1 cellular context compared by ENCODE assay signal in the genomic region with DNA sequence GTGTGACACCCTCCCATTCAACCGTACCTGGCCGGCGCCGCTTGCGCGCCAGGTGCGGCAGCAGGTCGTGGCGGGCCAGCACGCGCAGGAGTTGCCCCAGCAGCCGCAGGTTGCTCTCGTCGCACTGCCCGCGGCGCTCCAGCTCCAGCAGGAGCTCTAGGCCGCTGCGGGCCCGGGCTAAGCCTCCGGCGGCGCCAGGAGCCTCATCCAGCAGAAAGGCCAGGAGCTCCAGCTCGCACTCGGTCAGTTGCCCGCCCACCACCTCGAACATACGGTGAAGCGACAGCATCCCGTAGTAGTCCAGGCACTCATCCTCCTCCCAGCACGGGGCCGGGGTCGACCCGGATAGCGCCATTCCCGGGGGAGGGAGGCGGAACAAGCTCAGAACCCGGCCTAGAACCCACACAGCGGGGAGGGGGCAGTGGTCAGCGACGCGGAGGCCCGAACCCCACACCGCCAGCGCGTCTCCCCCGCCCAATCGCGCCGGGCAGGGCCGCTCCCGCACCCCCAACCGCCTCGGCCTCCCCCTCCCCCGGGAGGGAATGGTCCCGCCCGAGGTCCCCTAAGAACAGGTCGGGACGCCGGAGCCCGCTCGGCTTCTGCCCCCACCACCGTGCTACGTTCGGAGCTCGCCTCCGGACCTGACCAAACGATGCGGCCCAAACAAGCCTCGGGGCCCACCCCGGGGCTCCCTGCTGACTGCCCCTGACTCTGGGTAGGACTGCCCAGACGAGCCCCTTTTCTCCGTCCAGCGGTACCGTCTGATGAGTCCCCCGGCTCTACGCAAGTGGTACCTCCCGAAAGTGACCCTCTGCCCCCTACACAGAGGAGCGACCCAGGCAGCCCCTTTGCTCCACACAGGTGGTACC.
TF ChIP-seq lines count a peak whose summit lies in the region.

No MANE protein-coding gene starts in this region.

TF ChIP-seq in HEK293, 187 proteins besides CTCF, POLR2A, EP300 and RAD21 (continued from another document and continues in another):
- no peak for TF ChIP-seq ZNF114 (tag by site-specific recombination; IDR thresholded peaks at IDR 0.05)
- TF ChIP-seq ZBTB7A (tag by site-specific recombination; IDR thresholded peaks at IDR 0.05; ENCODE audit: low read depth) = no peak; the same call in 1 of the 2 replicates
- TF ChIP-seq ZNF157 (tag by site-specific recombination; IDR thresholded peaks at IDR 0.05) = no peak
- TF ChIP-seq, protein P1, sequence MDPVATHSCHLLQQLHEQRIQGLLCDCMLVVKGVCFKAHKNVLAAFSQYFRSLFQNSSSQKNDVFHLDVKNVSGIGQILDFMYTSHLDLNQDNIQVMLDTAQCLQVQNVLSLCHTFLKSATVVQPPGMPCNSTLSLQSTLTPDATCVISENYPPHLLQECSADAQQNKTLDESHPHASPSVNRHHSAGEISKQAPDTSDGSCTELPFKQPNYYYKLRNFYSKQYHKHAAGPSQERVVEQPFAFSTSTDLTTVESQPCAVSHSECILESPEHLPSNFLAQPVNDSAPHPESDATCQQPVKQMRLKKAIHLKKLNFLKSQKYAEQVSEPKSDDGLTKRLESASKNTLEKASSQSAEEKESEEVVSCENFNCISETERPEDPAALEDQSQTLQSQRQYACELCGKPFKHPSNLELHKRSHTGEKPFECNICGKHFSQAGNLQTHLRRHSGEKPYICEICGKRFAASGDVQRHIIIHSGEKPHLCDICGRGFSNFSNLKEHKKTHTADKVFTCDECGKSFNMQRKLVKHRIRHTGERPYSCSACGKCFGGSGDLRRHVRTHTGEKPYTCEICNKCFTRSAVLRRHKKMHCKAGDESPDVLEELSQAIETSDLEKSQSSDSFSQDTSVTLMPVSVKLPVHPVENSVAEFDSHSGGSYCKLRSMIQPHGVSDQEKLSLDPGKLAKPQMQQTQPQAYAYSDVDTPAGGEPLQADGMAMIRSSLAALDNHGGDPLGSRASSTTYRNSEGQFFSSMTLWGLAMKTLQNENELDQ (tag by site-specific recombination; IDR thresholded peaks at IDR 0.05; ENCODE audit: low read depth) = no peak
- no peak for TF ChIP-seq OVOL3 (tag by site-specific recombination; IDR thresholded peaks at IDR 0.05)
- TF ChIP-seq ZNF223 (tag by site-specific recombination; IDR thresholded peaks at IDR 0.05) = no peak
- no peak for TF ChIP-seq ZNF121 (tag by site-specific recombination; IDR thresholded peaks at IDR 0.05)
- no peak for TF ChIP-seq MYNN (tag by site-specific recombination; IDR thresholded peaks at IDR 0.05; ENCODE audit: borderline replicate concordance)
- no peak for TF ChIP-seq ZNF112 (tag by site-specific recombination; IDR thresholded peaks at IDR 0.05)
- TF ChIP-seq ZNF561 (tag by site-specific recombination; IDR thresholded peaks at IDR 0.05; ENCODE audit: borderline replicate concordance) = peak; percentile 86; the same call in 1 of the 2 replicates
- no peak for TF ChIP-seq ZBTB17 (tag by site-specific recombination; IDR thresholded peaks at IDR 0.05)
- TF ChIP-seq ZNF10 (tag by site-specific recombination; IDR thresholded peaks at IDR 0.05) = no peak
- TF ChIP-seq, protein P2, sequence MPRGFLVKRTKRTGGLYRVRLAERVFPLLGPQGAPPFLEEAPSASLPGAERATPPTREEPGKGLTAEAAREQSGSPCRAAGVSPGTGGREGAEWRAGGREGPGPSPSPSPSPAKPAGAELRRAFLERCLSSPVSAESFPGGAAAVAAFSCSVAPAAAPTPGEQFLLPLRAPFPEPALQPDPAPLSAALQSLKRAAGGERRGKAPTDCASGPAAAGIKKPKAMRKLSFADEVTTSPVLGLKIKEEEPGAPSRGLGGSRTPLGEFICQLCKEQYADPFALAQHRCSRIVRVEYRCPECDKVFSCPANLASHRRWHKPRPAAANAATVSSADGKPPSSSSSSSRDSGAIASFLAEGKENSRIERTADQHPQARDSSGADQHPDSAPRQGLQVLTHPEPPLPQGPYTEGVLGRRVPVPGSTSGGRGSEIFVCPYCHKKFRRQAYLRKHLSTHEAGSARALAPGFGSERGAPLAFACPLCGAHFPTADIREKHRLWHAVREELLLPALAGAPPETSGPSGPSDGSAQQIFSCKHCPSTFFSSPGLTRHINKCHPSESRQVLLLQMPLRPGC (tag by site-specific recombination; IDR thresholded peaks at IDR 0.05) = 0 out of 2 replicates have a peak, but pooled peaks have one; percentile 4
- TF ChIP-seq ZNF132 (tag by site-specific recombination; IDR thresholded peaks at IDR 0.05; ENCODE audit: borderline replicate concordance) = no peak
- no peak for TF ChIP-seq ZNF37A (tag by site-specific recombination; IDR thresholded peaks at IDR 0.05)
- no peak for TF ChIP-seq ZNF658 (tag by site-specific recombination; IDR thresholded peaks at IDR 0.05)
- TF ChIP-seq ZBTB21 (tag by site-specific recombination; IDR thresholded peaks at IDR 0.05) = peak; percentile 56; the same call in 1 of the 2 replicates
- TF ChIP-seq ZSCAN30 (tag by site-specific recombination; IDR thresholded peaks at IDR 0.05) = peak; percentile 69; the same call in 1 of the 2 replicates
- TF ChIP-seq, protein P3, sequence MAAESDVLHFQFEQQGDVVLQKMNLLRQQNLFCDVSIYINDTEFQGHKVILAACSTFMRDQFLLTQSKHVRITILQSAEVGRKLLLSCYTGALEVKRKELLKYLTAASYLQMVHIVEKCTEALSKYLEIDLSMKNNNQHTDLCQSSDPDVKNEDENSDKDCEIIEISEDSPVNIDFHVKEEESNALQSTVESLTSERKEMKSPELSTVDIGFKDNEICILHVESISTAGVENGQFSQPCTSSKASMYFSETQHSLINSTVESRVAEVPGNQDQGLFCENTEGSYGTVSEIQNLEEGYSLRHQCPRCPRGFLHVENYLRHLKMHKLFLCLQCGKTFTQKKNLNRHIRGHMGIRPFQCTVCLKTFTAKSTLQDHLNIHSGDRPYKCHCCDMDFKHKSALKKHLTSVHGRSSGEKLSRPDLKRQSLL (tag by site-specific recombination; IDR thresholded peaks at IDR 0.05) = peak; percentile 83
- no peak for TF ChIP-seq ZNF211 (tag by site-specific recombination; IDR thresholded peaks at IDR 0.05; ENCODE audit: low read depth)
- peak; percentile 65 for TF ChIP-seq SP2 (tag by site-specific recombination; IDR thresholded peaks at IDR 0.05)
- TF ChIP-seq, protein P4, sequence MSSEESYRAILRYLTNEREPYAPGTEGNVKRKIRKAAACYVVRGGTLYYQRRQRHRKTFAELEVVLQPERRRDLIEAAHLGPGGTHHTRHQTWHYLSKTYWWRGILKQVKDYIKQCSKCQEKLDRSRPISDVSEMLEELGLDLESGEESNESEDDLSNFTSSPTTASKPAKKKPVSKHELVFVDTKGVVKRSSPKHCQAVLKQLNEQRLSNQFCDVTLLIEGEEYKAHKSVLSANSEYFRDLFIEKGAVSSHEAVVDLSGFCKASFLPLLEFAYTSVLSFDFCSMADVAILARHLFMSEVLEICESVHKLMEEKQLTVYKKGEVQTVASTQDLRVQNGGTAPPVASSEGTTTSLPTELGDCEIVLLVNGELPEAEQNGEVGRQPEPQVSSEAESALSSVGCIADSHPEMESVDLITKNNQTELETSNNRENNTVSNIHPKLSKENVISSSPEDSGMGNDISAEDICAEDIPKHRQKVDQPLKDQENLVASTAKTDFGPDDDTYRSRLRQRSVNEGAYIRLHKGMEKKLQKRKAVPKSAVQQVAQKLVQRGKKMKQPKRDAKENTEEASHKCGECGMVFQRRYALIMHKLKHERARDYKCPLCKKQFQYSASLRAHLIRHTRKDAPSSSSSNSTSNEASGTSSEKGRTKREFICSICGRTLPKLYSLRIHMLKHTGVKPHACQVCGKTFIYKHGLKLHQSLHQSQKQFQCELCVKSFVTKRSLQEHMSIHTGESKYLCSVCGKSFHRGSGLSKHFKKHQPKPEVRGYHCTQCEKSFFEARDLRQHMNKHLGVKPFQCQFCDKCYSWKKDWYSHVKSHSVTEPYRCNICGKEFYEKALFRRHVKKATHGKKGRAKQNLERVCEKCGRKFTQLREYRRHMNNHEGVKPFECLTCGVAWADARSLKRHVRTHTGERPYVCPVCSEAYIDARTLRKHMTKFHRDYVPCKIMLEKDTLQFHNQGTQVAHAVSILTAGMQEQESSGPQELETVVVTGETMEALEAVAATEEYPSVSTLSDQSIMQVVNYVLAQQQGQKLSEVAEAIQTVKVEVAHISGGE (tag by site-specific recombination; conservative IDR thresholded peaks at IDR 0.05; ENCODE audit: low read depth) = peak; percentile 37; the same call in 1 of the 2 replicates
- no peak for TF ChIP-seq ZNF426 (tag by site-specific recombination; IDR thresholded peaks at IDR 0.05)
- TF ChIP-seq, protein P5, sequence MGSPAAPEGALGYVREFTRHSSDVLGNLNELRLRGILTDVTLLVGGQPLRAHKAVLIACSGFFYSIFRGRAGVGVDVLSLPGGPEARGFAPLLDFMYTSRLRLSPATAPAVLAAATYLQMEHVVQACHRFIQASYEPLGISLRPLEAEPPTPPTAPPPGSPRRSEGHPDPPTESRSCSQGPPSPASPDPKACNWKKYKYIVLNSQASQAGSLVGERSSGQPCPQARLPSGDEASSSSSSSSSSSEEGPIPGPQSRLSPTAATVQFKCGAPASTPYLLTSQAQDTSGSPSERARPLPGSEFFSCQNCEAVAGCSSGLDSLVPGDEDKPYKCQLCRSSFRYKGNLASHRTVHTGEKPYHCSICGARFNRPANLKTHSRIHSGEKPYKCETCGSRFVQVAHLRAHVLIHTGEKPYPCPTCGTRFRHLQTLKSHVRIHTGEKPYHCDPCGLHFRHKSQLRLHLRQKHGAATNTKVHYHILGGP (tag by site-specific recombination; IDR thresholded peaks at IDR 0.05) = no peak
- TF ChIP-seq, protein P6, sequence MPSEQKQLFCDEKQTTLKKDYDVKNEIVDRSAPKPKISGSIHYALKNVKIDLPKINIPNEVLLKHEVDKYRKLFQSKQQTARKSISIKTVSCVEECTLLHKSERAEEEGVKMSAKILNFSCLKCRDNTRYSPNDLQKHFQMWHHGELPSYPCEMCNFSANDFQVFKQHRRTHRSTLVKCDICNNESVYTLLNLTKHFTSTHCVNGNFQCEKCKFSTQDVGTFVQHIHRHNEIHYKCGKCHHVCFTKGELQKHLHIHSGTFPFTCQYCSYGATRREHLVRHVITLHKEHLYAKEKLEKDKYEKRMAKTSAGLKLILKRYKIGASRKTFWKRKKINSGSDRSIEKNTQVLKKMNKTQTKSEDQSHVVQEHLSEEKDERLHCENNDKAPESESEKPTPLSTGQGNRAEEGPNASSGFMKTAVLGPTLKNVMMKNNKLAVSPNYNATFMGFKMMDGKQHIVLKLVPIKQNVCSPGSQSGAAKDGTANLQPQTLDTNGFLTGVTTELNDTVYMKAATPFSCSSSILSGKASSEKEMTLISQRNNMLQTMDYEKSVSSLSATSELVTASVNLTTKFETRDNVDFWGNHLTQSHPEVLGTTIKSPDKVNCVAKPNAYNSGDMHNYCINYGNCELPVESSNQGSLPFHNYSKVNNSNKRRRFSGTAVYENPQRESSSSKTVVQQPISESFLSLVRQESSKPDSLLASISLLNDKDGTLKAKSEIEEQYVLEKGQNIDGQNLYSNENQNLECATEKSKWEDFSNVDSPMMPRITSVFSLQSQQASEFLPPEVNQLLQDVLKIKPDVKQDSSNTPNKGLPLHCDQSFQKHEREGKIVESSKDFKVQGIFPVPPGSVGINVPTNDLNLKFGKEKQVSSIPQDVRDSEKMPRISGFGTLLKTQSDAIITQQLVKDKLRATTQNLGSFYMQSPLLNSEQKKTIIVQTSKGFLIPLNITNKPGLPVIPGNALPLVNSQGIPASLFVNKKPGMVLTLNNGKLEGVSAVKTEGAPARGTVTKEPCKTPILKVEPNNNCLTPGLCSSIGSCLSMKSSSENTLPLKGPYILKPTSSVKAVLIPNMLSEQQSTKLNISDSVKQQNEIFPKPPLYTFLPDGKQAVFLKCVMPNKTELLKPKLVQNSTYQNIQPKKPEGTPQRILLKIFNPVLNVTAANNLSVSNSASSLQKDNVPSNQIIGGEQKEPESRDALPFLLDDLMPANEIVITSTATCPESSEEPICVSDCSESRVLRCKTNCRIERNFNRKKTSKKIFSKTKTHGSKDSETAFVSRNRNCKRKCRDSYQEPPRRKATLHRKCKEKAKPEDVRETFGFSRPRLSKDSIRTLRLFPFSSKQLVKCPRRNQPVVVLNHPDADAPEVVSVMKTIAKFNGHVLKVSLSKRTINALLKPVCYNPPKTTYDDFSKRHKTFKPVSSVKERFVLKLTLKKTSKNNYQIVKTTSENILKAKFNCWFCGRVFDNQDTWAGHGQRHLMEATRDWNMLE (tag by site-specific recombination; conservative IDR thresholded peaks at IDR 0.05; ENCODE audit: low read depth) = no peak
- peak; percentile 59; the same call in 1 of the 2 replicates for TF ChIP-seq ZNF2 (tag by site-specific recombination; IDR thresholded peaks at IDR 0.05)
- TF ChIP-seq, protein P7, sequence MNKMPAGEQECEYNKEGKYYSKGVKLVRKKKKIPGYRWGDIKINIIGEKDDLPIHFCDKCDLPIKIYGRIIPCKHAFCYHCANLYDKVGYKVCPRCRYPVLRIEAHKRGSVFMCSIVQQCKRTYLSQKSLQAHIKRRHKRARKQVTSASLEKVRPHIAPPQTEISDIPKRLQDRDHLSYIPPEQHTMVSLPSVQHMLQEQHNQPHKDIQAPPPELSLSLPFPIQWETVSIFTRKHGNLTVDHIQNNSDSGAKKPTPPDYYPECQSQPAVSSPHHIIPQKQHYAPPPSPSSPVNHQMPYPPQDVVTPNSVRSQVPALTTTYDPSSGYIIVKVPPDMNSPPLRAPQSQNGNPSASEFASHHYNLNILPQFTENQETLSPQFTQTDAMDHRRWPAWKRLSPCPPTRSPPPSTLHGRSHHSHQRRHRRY (tag by site-specific recombination; IDR thresholded peaks at IDR 0.05) = 0 out of 2 replicates have a peak, but pooled peaks have one; percentile 17
- no peak for TF ChIP-seq ZNF571 (tag by site-specific recombination; IDR thresholded peaks at IDR 0.05)
- TF ChIP-seq ZNF548 (tag by site-specific recombination; IDR thresholded peaks at IDR 0.05) = no peak
- no peak; the same call in 1 of the 2 replicates for TF ChIP-seq KLF9 (tag by site-specific recombination; IDR thresholded peaks at IDR 0.05; ENCODE audit: low read depth)
- TF ChIP-seq ZNF776 (tag by site-specific recombination; IDR thresholded peaks at IDR 0.05; ENCODE audit: borderline replicate concordance) = no peak
- no peak for TF ChIP-seq ZNF341 (tag by site-specific recombination; IDR thresholded peaks at IDR 0.05; ENCODE audit: low read depth)
- TF ChIP-seq, protein P8, sequence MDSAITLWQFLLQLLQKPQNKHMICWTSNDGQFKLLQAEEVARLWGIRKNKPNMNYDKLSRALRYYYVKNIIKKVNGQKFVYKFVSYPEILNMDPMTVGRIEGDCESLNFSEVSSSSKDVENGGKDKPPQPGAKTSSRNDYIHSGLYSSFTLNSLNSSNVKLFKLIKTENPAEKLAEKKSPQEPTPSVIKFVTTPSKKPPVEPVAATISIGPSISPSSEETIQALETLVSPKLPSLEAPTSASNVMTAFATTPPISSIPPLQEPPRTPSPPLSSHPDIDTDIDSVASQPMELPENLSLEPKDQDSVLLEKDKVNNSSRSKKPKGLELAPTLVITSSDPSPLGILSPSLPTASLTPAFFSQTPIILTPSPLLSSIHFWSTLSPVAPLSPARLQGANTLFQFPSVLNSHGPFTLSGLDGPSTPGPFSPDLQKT (IDR thresholded peaks at IDR 0.05; ENCODE audit: borderline replicate concordance, low read depth, low read length) = no peak
- no peak for TF ChIP-seq ZNF404 (tag by site-specific recombination; IDR thresholded peaks at IDR 0.05)
- TF ChIP-seq REPIN1 (tag by site-specific recombination; IDR thresholded peaks at IDR 0.05; ENCODE audit: low read depth) = no peak
- TF ChIP-seq YY1 (tag by site-specific recombination; IDR thresholded peaks at IDR 0.05) = no peak; the same call in 1 of the 2 replicates
- TF ChIP-seq SP3 (tag by site-specific recombination; IDR thresholded peaks at IDR 0.05) = no peak
- no peak for TF ChIP-seq ZNF138 (tag by site-specific recombination; IDR thresholded peaks at IDR 0.05; ENCODE audit: borderline replicate concordance)
- no peak for TF ChIP-seq ZFP41 (tag by site-specific recombination; IDR thresholded peaks at IDR 0.05; ENCODE audit: borderline replicate concordance)
